Comparison of ENCODE assay signal across 1 cellular context in the genomic region with DNA sequence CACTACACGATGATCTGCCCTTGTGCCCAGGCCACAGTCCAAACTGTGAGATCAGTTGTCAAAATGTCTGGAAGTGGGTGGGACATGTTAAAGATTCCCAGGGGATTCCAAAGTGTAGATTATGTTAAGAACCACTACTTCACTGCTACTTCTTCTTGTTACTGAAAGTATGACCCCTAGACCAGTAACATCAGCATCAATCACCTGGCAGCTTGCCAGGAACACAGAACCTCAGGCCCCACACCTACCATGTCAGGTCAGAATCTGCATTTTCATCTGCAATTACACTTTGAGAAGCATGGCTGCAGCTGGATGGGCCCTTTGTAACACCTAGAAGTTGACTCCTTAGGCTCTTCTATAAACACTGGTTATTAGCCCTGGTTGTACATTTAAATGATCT.
TF ChIP-seq lines count a peak whose summit lies in the region.

No MANE protein-coding gene starts in this region.

TF ChIP-seq in K562, 482 proteins besides CTCF, POLR2A, EP300 and RAD21 (continued from another document):
- TF ChIP-seq BCL6 (CRISPR knock-in tag; IDR thresholded peaks at IDR 0.05) (no peak), ZBTB8A (IDR thresholded peaks at IDR 0.05; ENCODE audit: partially characterized antibody) (no peak), TCF3 (CRISPR knock-in tag; IDR thresholded peaks at IDR 0.05) (no peak), ZNF165 (CRISPR knock-in tag; IDR thresholded peaks at IDR 0.05; ENCODE audit: borderline replicate concordance) (no peak), SMC3 (conservative IDR thresholded peaks at IDR 0.05; ENCODE audit: insufficient read depth, low read depth, low read length) (no peak), ZNF436 (CRISPR knock-in tag; IDR thresholded peaks at IDR 0.05) (no peak), NFIC (IDR thresholded peaks at IDR 0.05) (peak; percentile 89), ETS2 (tag; IDR thresholded peaks at IDR 0.05; ENCODE audit: borderline replicate concordance, poor library complexity, severe bottlenecking) (no peak), NCOA2 (IDR thresholded peaks at IDR 0.05; ENCODE audit: partially characterized antibody in 2 of 2) (no peak)
- TF ChIP-seq, protein P1, sequence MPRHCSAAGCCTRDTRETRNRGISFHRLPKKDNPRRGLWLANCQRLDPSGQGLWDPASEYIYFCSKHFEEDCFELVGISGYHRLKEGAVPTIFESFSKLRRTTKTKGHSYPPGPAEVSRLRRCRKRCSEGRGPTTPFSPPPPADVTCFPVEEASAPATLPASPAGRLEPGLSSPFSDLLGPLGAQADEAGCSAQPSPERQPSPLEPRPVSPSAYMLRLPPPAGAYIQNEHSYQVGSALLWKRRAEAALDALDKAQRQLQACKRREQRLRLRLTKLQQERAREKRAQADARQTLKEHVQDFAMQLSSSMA (CRISPR knock-in tag; IDR thresholded peaks at IDR 0.05), result no peak
- TF ChIP-seq, protein P2, sequence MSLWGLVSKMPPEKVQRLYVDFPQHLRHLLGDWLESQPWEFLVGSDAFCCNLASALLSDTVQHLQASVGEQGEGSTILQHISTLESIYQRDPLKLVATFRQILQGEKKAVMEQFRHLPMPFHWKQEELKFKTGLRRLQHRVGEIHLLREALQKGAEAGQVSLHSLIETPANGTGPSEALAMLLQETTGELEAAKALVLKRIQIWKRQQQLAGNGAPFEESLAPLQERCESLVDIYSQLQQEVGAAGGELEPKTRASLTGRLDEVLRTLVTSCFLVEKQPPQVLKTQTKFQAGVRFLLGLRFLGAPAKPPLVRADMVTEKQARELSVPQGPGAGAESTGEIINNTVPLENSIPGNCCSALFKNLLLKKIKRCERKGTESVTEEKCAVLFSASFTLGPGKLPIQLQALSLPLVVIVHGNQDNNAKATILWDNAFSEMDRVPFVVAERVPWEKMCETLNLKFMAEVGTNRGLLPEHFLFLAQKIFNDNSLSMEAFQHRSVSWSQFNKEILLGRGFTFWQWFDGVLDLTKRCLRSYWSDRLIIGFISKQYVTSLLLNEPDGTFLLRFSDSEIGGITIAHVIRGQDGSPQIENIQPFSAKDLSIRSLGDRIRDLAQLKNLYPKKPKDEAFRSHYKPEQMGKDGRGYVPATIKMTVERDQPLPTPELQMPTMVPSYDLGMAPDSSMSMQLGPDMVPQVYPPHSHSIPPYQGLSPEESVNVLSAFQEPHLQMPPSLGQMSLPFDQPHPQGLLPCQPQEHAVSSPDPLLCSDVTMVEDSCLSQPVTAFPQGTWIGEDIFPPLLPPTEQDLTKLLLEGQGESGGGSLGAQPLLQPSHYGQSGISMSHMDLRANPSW (CRISPR knock-in tag; IDR thresholded peaks at IDR 0.05), result no peak
